ENCODE assay signal across 9 cellular contexts in the genomic region with DNA sequence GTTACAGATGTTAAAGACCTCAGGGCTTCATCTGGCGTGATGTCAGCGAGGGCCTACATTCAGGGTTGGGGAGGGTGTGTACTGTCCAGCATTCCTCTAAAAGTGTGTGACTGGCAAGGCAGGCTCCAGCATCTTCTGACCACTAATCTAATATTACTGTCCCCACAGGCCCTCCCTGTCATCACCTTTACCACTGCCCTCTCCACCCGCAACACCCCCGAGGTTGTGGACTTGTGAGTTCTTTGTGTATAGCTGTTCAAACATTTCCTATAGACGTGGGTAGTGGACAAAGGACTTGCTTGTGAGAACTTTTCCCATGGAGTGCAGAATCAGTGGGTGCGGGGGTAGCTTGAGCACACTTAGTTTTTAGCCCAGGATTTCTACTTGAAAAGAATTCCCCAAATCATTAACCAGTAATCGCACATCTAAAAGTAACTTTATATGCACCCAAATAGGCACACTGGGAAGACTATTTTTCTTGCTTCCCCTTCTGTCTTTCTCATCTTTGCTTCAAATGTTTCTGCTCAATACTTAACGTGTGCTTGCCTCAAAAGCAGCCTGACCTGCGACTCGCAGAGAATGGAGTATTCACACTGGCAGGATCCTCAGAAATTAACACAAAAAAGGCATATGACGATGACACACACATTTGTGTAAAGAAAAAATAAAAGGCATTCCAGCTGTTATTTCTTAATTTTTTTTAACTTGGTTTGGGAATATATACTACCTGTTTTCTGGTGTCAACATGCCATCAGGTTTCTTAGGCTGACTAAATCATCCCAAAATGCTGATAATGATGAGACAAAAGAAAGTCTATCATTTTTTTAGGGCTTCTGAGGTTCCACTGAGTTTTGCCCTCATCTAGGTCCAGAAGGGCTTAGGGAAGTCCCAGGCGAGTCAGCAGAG.
DNase-seq lines count a peak whose midpoint lies in the region; ATAC-seq, FAIRE-seq and TF ChIP-seq lines count a peak whose summit lies in the region.
"Had no signal": no experiment of that assay in that cellular context is flagged by ENCODE, and none has a peak within 500 bp of the region (broad histone marks: within the 10 kb centered on the region; RNA-seq: fewer than 3 reads in every experiment).

No MANE protein-coding gene starts in this region.

- no peak for ATAC-seq in GM18909 (IDR thresholded peaks at IDR 0.05; ENCODE audit: poor library complexity, unreplicated experiment)

- H3K9ac ChIP-seq in endothelial cell of umbilical vein (replicated peaks; ENCODE audit: extremely low read depth, insufficient read depth, low read length) (peak overlapping the region; percentile 39), trophoblast cell (ENCODE audit: low read length) (no peak overlapping the region)

- peak overlapping the region; percentile 91 for H2BK120ac ChIP-seq in trophoblast cell (ENCODE audit: insufficient read depth, low read length, poor library complexity)

- TF ChIP-seq CTCF in Caco-2 (IDR thresholded peaks at IDR 0.05; ENCODE audit: insufficient read depth in 1 of 2, low read depth in 1 of 2, low read length in 1 of 2, severe bottlenecking in 1 of 2, unreplicated experiment in 1 of 2) (no peak), endothelial cell of umbilical vein (IDR thresholded peaks at IDR 0.05; ENCODE audit: extremely low read depth in 1 of 2, insufficient read depth in 1 of 2, low read depth in 1 of 2, low read length in 2 of 2) (no peak)

- H3K36me3 ChIP-seq in Caco-2 (ENCODE audit: control insufficient read depth, insufficient read depth, low read length) (no peaks in the 10 kb centered on the region), SJSA1 (no peaks in the 10 kb centered on the region), endothelial cell of umbilical vein (ENCODE audit: control insufficient read depth in 2 of 2, extremely low read depth in 1 of 2, insufficient read depth in 2 of 2, low read length in 2 of 2) (peaks cover 0 to 9% of the 10 kb centered on the region in 2 experiments), trophoblast cell (ENCODE audit: control insufficient read depth in 1 of 2, insufficient read depth in 2 of 2, low read length in 2 of 2) (peaks cover 8 to 17% of the 10 kb centered on the region in 2 experiments)
- H3K36me3 ChIP-seq: ovary had no signal

- H3K9me3 ChIP-seq in Caco-2 (no peaks in the 10 kb centered on the region), SJSA1 (replicated peaks) (no peaks in the 10 kb centered on the region), endothelial cell of umbilical vein (replicated peaks; ENCODE audit: control insufficient read depth, insufficient read depth, low read length) (no peaks in the 10 kb centered on the region), trophoblast cell (ENCODE audit: insufficient read depth, low read depth, low read length) (no peaks in the 10 kb centered on the region)
- H3K9me3 ChIP-seq: ovary had no signal

- no peaks in the 10 kb centered on the region for H3K9me3 Mint-ChIP-seq in Caco-2 (ENCODE audit: unreplicated experiment)

- peak overlapping the region; percentile 86 for H2BK5ac ChIP-seq in trophoblast cell (ENCODE audit: low read depth, low read length, poor library complexity)

- H3K4me2 ChIP-seq in endothelial cell of umbilical vein (ENCODE audit: insufficient read depth, low read length) (peak overlapping the region; percentile 47), trophoblast cell (ENCODE audit: low read length) (peak overlapping the region; percentile 13)

- POLR2A ChIA-PET in Caco-2 (lab: Charles Lee): interaction anchor here (0.6 to 1.9 kb wide), 7 partner anchors 9 to 225 kb away, joined by 3 to 30 read pairs (median 7); partner anchors contain the start of genes HIF1A and SNAPC1
- POLR2A ChIA-PET in endothelial cell of umbilical vein (lab: Charles Lee): no interaction called here

- H3K4me3 ChIP-seq in Caco-2 (ENCODE audit: low read depth, low read length) (no peak overlapping the region), SJSA1 (no peak overlapping the region), endothelial cell of umbilical vein (replicated peaks in 1 of 3; ENCODE audit: insufficient read depth in 1 of 3, low read depth in 1 of 3, low read length in 3 of 3) (no peak overlapping the region), trophoblast cell (ENCODE audit: low read depth, low read length) (no peak overlapping the region)
- H3K4me3 ChIP-seq: ovary had no signal

- no peaks in the 10 kb centered on the region for H3K27me3 Mint-ChIP-seq in Caco-2 (ENCODE audit: insufficient read depth, unreplicated experiment)

- intact Hi-C loops in Caco-2 (cut with micrococcal nuclease; ENCODE audit: unreplicated experiment): loop anchor here (1.0 to 5.0 kb wide), 8 partner anchors 16 to 215 kb away; partner anchors contain the start of gene HIF1A
- intact Hi-C loops in endothelial cell of umbilical vein (cut with micrococcal nuclease): loop anchor here (1.0 kb wide), 2 partner anchors 10 to 24 kb away; no protein-coding TSS in a partner anchor

- TF ChIP-seq POLR2A in endothelial cell of umbilical vein (IDR thresholded peaks at IDR 0.05; ENCODE audit: low read depth, low read length): no peak

- H3K18ac ChIP-seq in trophoblast cell (ENCODE audit: low read length): no peak overlapping the region

- peak overlapping the region; percentile 63 for H3K4me3 Mint-ChIP-seq in Caco-2 (ENCODE audit: unreplicated experiment)

- no peaks in the 10 kb centered on the region for H3K9me1 ChIP-seq in endothelial cell of umbilical vein (replicated peaks; ENCODE audit: control insufficient read depth, extremely low read depth, insufficient read depth, low read length)

- H4K20me1 ChIP-seq in endothelial cell of umbilical vein (replicated peaks; ENCODE audit: control insufficient read depth, extremely low read depth, insufficient read depth, low read length): no peaks in the 10 kb centered on the region

- no peak overlapping the region for H3K23ac ChIP-seq in trophoblast cell (ENCODE audit: low read length)

- peak overlapping the region; percentile 16 for H3K14ac ChIP-seq in trophoblast cell (ENCODE audit: low read length)

- H3K79me2 ChIP-seq in endothelial cell of umbilical vein (ENCODE audit: control insufficient read depth, insufficient read depth, low read length) (peaks cover 5% of the 10 kb centered on the region), trophoblast cell (ENCODE audit: control insufficient read depth, insufficient read depth, low read length, poor library complexity) (no peaks in the 10 kb centered on the region)

- CTCF ChIA-PET in Caco-2 (lab: Charles Lee): interaction anchor here (0.6 to 1.5 kb wide), 3 partner anchors 14 to 44 kb away, joined by 3 to 18 read pairs (median 10); no protein-coding TSS in a partner anchor
- CTCF ChIA-PET in endothelial cell of umbilical vein (lab: Charles Lee): interaction anchor here (0.9 to 1.8 kb wide), 8 partner anchors 9 to 65 kb away, joined by 3 to 7 read pairs (median 4); no protein-coding TSS in a partner anchor

- peak overlapping the region; percentile 28; the same call in 1 of the 2 replicates for H3K27ac ChIP-seq in SJSA1
- peak overlapping the region; percentile 51 for H3K27ac ChIP-seq in endothelial cell of umbilical vein (ENCODE audit: insufficient read depth, low read depth, low read length)
- H3K27ac ChIP-seq in trophoblast cell (ENCODE audit: low read depth, low read length): peak overlapping the region; percentile 82
- H3K27ac ChIP-seq: ovary had no signal

- peaks cover 31% of the 10 kb centered on the region for H3K36me3 Mint-ChIP-seq in Caco-2 (ENCODE audit: insufficient read depth, unreplicated experiment)

- H4K8ac ChIP-seq in trophoblast cell (ENCODE audit: low read depth, low read length): peak overlapping the region; percentile 26

- H3K4me1 ChIP-seq in Caco-2 (peaks cover 45% of the 10 kb centered on the region), SJSA1 (replicated peaks) (peaks cover 21% of the 10 kb centered on the region), endothelial cell of umbilical vein (ENCODE audit: control insufficient read depth, extremely low read depth, insufficient read depth, low read length) (peaks cover 43% of the 10 kb centered on the region), trophoblast cell (ENCODE audit: control insufficient read depth in 1 of 2, insufficient read depth in 2 of 2, low read length in 2 of 2) (peaks cover 17 to 21% of the 10 kb centered on the region in 2 experiments)

- H3K79me1 ChIP-seq in trophoblast cell (ENCODE audit: low read length): peaks cover 12% of the 10 kb centered on the region

- peak overlapping the region; percentile 85 for H2BK12ac ChIP-seq in trophoblast cell (ENCODE audit: low read length)

- peak overlapping the region; percentile 2 for H3K4ac ChIP-seq in trophoblast cell (ENCODE audit: low read depth, low read length)

- TSS peak; percentile 96 for BruUV-seq in Caco-2 (replicated peaks; lab: Mats Ljungman, UMichigan)
- no TSS peak for BruUV-seq in endothelial cell of umbilical vein (replicated peaks; lab: Mats Ljungman, UMichigan)

- no CpG with 5 or more reads among the region's 12 CpGs for WGBS in trophoblast cell (ENCODE audit: extremely low coverage, insufficient coverage, insufficient read length)

- peak overlapping the region; percentile 99 for H3K27ac Mint-ChIP-seq in Caco-2 (ENCODE audit: unreplicated experiment)

- H2AK5ac ChIP-seq in trophoblast cell (ENCODE audit: low read length): peak overlapping the region; percentile 11

- dilution Hi-C loops in endothelial cell of umbilical vein (cut with MboI; ENCODE audit: extremely low pct_ligation_motif_present, low sequenced_read_pairs): no loop called here

- H2AFZ ChIP-seq in endothelial cell of umbilical vein (ENCODE audit: low read depth, low read length) (no peak overlapping the region), trophoblast cell (ENCODE audit: insufficient read depth, low read length, poor library complexity) (no peak overlapping the region)

- H3K4me1 Mint-ChIP-seq in Caco-2 (ENCODE audit: low read depth, unreplicated experiment): peaks cover 42% of the 10 kb centered on the region

- no peak overlapping the region for H4K12ac ChIP-seq in trophoblast cell (ENCODE audit: low read depth, low read length)

- FAIRE-seq in endothelial cell of umbilical vein (lab: Jason Lieb, UNC): no peak

- H3K27me3 ChIP-seq in Caco-2 (replicated peaks; ENCODE audit: control insufficient read depth, insufficient read depth, low read length): no peaks in the 10 kb centered on the region
- no peaks in the 10 kb centered on the region for H3K27me3 ChIP-seq in SJSA1 (replicated peaks)
- no peaks in the 10 kb centered on the region for H3K27me3 ChIP-seq in endothelial cell of umbilical vein (ENCODE audit: control insufficient read depth in 2 of 2, insufficient read depth in 2 of 2, low read length in 2 of 2)
- no peaks in the 10 kb centered on the region for H3K27me3 ChIP-seq in trophoblast cell (ENCODE audit: insufficient read depth, low read length)
- H3K27me3 ChIP-seq: ovary had no signal

- DNase-seq in Caco-2 (peak; percentile 51 to 53), SJSA1 (ENCODE audit: low read depth in 1 of 2, low spot score in 2 of 2) (no peak), endothelial cell of umbilical vein (ENCODE audit: low read depth, low spot score) (no peak), trophoblast cell (peak; percentile 75 to 78), NCI-H1930 (lab: John Stamatoyannopoulos, UW) (no peak), NCI-H446 treated with DMSO at 0.1 percent for 48 hours (lab: John Stamatoyannopoulos, UW) (no peak)
- DNase-seq in activated effector memory CD4-positive, alpha-beta T cell treated with anti-CD3 and anti-CD28 coated beads, Interleukin-2, amount 50 U/mL, for 16 hours: no peak
- DNase-seq: ovary had no signal

- peak overlapping the region; percentile 82 for H4K91ac ChIP-seq in trophoblast cell (ENCODE audit: low read depth, low read length)

Comparison
In these comparisons a context has a peak if more than half of its experiments do, and no peak if none do; other contexts are left out.
1. DNase-seq: peak in Caco-2 (2 of 2) and trophoblast cell (2 of 2); none in SJSA1 (0 of 2), endothelial cell of umbilical vein (single experiment), NCI-H1930 (0 of 2), NCI-H446 treated with DMSO at 0.1 percent for 48 hours (single experiment) and activated effector memory CD4-positive, alpha-beta T cell treated with anti-CD3 and anti-CD28 coated beads, Interleukin-2, amount 50 U/mL, for 16 hours (single experiment).
2. H3K27ac ChIP-seq: peak in every context shown above with its lines; median percentile 82 in trophoblast cell; 51 in endothelial cell of umbilical vein; 28 in SJSA1.